In the genomic region with DNA sequence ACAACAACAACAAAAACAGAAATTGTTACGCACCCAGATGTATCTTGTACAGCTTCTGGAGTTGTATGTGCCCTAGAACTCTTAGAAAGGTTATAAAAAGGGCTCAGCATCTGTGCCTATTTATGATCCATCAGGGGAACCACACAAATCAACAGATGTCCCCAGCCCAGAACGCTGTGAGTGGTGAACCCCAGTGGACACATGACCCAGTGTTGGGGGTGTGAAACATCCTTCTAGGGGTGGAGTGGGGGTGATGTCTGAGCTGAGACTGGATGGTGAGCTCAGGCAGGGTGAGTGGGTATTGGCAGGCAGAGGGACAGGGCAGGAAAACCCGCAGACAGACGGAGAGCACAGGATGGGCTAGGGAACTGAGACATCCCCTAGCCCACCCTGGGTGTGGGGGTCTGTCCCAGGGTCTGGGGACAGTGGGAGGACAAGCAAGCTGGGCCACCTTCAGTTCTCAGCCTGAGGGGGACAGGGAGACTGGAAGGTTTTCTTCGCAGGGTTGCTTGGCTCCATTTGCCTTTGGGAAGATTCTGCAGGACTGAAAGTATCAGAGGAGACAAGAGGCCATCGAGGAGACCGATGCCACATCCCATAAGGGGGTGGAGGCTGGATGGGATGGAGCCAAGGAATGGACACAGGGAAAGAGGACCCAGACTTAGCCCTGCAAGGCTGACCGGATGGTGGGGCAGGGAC, we compare ENCODE assay signal across 1 cellular context.
TF ChIP-seq lines count a peak whose summit lies in the region.

No MANE protein-coding gene starts in this region.

TF ChIP-seq in GM12878, 131 proteins besides CTCF, POLR2A, EP300 and RAD21:
- TF ChIP-seq DPF2 (IDR thresholded peaks at IDR 0.05) (no peak), HDAC6 (IDR thresholded peaks at IDR 0.05; ENCODE audit: unreplicated experiment) (no peak), RAD51 (IDR thresholded peaks at IDR 0.05) (peak; percentile 54; the same call in 1 of the 2 replicates), RELA (IDR thresholded peaks at IDR 0.05; ENCODE audit: borderline replicate concordance, partially characterized antibody) (no peak), IKZF1 (conservative IDR thresholded peaks at IDR 0.05) (0 out of 2 replicates have a peak, but pooled peaks have one; percentile 11), NFIC (IDR thresholded peaks at IDR 0.05; ENCODE audit: low read depth, low read length) (no peak), IKZF2 (IDR thresholded peaks at IDR 0.05) (no peak), HDGF (IDR thresholded peaks at IDR 0.05) (no peak), ZNF274 (IDR thresholded peaks at IDR 0.05; ENCODE audit: insufficient read depth, insufficient read length) (no peak), TCF3 (IDR thresholded peaks at IDR 0.05; ENCODE audit: borderline replicate concordance, insufficient read depth, low read depth, low read length) (0 out of 2 replicates have a peak, but pooled peaks have one; percentile 28), CREM (IDR thresholded peaks at IDR 0.05; ENCODE audit: low read depth) (no peak), RUNX3 (IDR thresholded peaks at IDR 0.05; ENCODE audit: low read length) (peak; percentile 32; the same call in 1 of the 2 replicates)
- TF ChIP-seq, protein P1, sequence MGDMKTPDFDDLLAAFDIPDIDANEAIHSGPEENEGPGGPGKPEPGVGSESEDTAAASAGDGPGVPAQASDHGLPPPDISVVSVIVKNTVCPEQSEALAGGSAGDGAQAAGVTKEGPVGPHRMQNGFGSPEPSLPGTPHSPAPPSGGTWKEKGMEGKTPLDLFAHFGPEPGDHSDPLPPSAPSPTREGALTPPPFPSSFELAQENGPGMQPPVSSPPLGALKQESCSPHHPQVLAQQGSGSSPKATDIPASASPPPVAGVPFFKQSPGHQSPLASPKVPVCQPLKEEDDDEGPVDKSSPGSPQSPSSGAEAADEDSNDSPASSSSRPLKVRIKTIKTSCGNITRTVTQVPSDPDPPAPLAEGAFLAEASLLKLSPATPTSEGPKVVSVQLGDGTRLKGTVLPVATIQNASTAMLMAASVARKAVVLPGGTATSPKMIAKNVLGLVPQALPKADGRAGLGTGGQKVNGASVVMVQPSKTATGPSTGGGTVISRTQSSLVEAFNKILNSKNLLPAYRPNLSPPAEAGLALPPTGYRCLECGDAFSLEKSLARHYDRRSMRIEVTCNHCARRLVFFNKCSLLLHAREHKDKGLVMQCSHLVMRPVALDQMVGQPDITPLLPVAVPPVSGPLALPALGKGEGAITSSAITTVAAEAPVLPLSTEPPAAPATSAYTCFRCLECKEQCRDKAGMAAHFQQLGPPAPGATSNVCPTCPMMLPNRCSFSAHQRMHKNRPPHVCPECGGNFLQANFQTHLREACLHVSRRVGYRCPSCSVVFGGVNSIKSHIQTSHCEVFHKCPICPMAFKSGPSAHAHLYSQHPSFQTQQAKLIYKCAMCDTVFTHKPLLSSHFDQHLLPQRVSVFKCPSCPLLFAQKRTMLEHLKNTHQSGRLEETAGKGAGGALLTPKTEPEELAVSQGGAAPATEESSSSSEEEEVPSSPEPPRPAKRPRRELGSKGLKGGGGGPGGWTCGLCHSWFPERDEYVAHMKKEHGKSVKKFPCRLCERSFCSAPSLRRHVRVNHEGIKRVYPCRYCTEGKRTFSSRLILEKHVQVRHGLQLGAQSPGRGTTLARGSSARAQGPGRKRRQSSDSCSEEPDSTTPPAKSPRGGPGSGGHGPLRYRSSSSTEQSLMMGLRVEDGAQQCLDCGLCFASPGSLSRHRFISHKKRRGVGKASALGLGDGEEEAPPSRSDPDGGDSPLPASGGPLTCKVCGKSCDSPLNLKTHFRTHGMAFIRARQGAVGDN (IDR thresholded peaks at IDR 0.05): 0 out of 2 replicates have a peak, but pooled peaks have one; percentile 15
- TF ChIP-seq, protein P2, sequence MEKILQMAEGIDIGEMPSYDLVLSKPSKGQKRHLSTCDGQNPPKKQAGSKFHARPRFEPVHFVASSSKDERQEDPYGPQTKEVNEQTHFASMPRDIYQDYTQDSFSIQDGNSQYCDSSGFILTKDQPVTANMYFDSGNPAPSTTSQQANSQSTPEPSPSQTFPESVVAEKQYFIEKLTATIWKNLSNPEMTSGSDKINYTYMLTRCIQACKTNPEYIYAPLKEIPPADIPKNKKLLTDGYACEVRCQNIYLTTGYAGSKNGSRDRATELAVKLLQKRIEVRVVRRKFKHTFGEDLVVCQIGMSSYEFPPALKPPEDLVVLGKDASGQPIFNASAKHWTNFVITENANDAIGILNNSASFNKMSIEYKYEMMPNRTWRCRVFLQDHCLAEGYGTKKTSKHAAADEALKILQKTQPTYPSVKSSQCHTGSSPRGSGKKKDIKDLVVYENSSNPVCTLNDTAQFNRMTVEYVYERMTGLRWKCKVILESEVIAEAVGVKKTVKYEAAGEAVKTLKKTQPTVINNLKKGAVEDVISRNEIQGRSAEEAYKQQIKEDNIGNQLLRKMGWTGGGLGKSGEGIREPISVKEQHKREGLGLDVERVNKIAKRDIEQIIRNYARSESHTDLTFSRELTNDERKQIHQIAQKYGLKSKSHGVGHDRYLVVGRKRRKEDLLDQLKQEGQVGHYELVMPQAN (conservative IDR thresholded peaks at IDR 0.05): no peak
- TF ChIP-seq, protein P3, sequence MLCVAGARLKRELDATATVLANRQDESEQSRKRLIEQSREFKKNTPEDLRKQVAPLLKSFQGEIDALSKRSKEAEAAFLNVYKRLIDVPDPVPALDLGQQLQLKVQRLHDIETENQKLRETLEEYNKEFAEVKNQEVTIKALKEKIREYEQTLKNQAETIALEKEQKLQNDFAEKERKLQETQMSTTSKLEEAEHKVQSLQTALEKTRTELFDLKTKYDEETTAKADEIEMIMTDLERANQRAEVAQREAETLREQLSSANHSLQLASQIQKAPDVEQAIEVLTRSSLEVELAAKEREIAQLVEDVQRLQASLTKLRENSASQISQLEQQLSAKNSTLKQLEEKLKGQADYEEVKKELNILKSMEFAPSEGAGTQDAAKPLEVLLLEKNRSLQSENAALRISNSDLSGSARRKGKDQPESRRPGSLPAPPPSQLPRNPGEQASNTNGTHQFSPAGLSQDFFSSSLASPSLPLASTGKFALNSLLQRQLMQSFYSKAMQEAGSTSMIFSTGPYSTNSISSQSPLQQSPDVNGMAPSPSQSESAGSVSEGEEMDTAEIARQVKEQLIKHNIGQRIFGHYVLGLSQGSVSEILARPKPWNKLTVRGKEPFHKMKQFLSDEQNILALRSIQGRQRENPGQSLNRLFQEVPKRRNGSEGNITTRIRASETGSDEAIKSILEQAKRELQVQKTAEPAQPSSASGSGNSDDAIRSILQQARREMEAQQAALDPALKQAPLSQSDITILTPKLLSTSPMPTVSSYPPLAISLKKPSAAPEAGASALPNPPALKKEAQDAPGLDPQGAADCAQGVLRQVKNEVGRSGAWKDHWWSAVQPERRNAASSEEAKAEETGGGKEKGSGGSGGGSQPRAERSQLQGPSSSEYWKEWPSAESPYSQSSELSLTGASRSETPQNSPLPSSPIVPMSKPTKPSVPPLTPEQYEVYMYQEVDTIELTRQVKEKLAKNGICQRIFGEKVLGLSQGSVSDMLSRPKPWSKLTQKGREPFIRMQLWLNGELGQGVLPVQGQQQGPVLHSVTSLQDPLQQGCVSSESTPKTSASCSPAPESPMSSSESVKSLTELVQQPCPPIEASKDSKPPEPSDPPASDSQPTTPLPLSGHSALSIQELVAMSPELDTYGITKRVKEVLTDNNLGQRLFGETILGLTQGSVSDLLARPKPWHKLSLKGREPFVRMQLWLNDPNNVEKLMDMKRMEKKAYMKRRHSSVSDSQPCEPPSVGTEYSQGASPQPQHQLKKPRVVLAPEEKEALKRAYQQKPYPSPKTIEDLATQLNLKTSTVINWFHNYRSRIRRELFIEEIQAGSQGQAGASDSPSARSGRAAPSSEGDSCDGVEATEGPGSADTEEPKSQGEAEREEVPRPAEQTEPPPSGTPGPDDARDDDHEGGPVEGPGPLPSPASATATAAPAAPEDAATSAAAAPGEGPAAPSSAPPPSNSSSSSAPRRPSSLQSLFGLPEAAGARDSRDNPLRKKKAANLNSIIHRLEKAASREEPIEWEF (IDR thresholded peaks at IDR 0.05; ENCODE audit: insufficient replicate concordance, low read depth, low read length): no peak
TF ChIP-seq in GM12878: peak in this region for 5.
